Comparison of ENCODE assay signal across 29 cellular contexts in genomic region chr13:94247890-94248289, GRCh38.
DNase-seq lines count a peak whose midpoint lies in the region; ATAC-seq, FAIRE-seq and TF ChIP-seq lines count a peak whose summit lies in the region.
"Had no signal": no experiment of that assay in that cellular context is flagged by ENCODE, and none has a peak within 500 bp of the region (broad histone marks: within the 10 kb centered on the region; RNA-seq: fewer than 3 reads in every experiment).

No MANE protein-coding gene starts in this region.

- no peak overlapping the region for H3K27ac Mint-ChIP-seq in MCF 10A (ENCODE audit: low read depth, unreplicated experiment)
- H3K27ac Mint-ChIP-seq: CD14-positive monocyte; CD4-positive, alpha-beta memory T cell; CD4-positive, CD25-positive, alpha-beta regulatory T cell; CD8-positive, alpha-beta memory T cell had no signal

- H3K36me3 Mint-ChIP-seq in MCF 10A (ENCODE audit: insufficient read depth, unreplicated experiment) = peaks cover 4% of the 10 kb centered on the region
- H3K36me3 Mint-ChIP-seq: CD14-positive monocyte; CD4-positive, alpha-beta memory T cell; CD4-positive, CD25-positive, alpha-beta regulatory T cell had no signal

- no peaks in the 10 kb centered on the region for H3K36me3 ChIP-seq in mammary epithelial cell (ENCODE audit: insufficient read depth, low read length)
- H3K36me3 ChIP-seq: BE2C, BLaER1 had no signal

- TF ChIP-seq CTCF in mammary epithelial cell (conservative IDR thresholded peaks at IDR 0.05 in 1 of 2, IDR thresholded peaks at IDR 0.05 in 1 of 2; ENCODE audit: extremely low read depth in 1 of 2, insufficient read depth in 1 of 2, low read depth in 1 of 2, low read length in 2 of 2) = no peak
- TF ChIP-seq CTCF in MCF 10A (IDR thresholded peaks at IDR 0.05; ENCODE audit: unreplicated experiment) = no peak
- TF ChIP-seq CTCF in epithelial cell of esophagus (IDR thresholded peaks at IDR 0.05; ENCODE audit: insufficient read depth, low read depth, low read length, missing control alignments) = no peak

- H3K27me3 Mint-ChIP-seq in MCF 10A (ENCODE audit: insufficient read depth, unreplicated experiment) = no peaks in the 10 kb centered on the region

- POLR2A ChIA-PET in MCF 10A (lab: Yijun Ruan, JAX) = no interaction called here

- intact Hi-C loops in mammary epithelial cell (cut with micrococcal nuclease) (loop anchor here (5.0 kb wide), 1 partner anchor 84 kb away; no protein-coding TSS in a partner anchor), MCF 10A (cut with micrococcal nuclease) (no loop called here)

- peak; percentile 77 for FAIRE-seq in H54 (lab: Jason Lieb, UNC)
- FAIRE-seq: A204.1, GM12878, GM12892, GM18507 had no signal

- in situ Hi-C loops in mammary epithelial cell (cut with MboI; ENCODE audit: low sequenced_read_pairs in 2 of 2) = no loop called here

- peaks cover 12% of the 10 kb centered on the region for H3K4me1 Mint-ChIP-seq in MCF 10A (ENCODE audit: insufficient read depth, unreplicated experiment)
- H3K4me1 Mint-ChIP-seq: CD14-positive monocyte; CD4-positive, alpha-beta memory T cell; CD4-positive, CD25-positive, alpha-beta regulatory T cell; CD8-positive, alpha-beta memory T cell had no signal

- H3K4me3 Mint-ChIP-seq in MCF 10A (ENCODE audit: unreplicated experiment) = no peak overlapping the region
- H3K4me3 Mint-ChIP-seq: CD14-positive monocyte; CD4-positive, alpha-beta memory T cell; CD4-positive, CD25-positive, alpha-beta regulatory T cell; CD8-positive, alpha-beta memory T cell had no signal

- BruUV-seq in mammary epithelial cell (replicated peaks; lab: Mats Ljungman, UMichigan) (no TSS peak), MCF 10A (replicated peaks; lab: Mats Ljungman, UMichigan) (no TSS peak)

- ATAC-seq in HG02840 (IDR thresholded peaks at IDR 0.05; ENCODE audit: low FRiP score, unreplicated experiment) = no peak
- ATAC-seq: GM12878 had no signal

- no peaks in the 10 kb centered on the region for H3K9me3 ChIP-seq in mammary epithelial cell (replicated peaks; ENCODE audit: insufficient read depth, low read length)
- H3K9me3 ChIP-seq: BE2C had no signal

- dilution Hi-C loops in mammary epithelial cell (cut with HindIII; ENCODE audit: low sequenced_read_pairs) = no loop called here

- H2AFZ ChIP-seq in mammary epithelial cell (ENCODE audit: low read depth, low read length) = no peak overlapping the region

- H4K20me1 ChIP-seq in mammary epithelial cell (ENCODE audit: insufficient read depth, low read length) = no peaks in the 10 kb centered on the region
- H4K20me1 ChIP-seq: BLaER1 had no signal

- no peak overlapping the region for H3K4me3 ChIP-seq in mammary epithelial cell (replicated peaks in 1 of 3; ENCODE audit: insufficient read depth in 1 of 3, low read depth in 2 of 3, low read length in 3 of 3)
- H3K4me3 ChIP-seq in epithelial cell of esophagus (ENCODE audit: low read length) = no peak overlapping the region
- H3K4me3 ChIP-seq: BLaER1, GM12878 had no signal

- H3K27ac ChIP-seq in mammary epithelial cell (ENCODE audit: insufficient read depth, low read depth, low read length) = no peak overlapping the region
- H3K27ac ChIP-seq: BLaER1 had no signal

- no peak overlapping the region for H3K9ac ChIP-seq in mammary epithelial cell (ENCODE audit: insufficient read depth, low read length)
- H3K9ac ChIP-seq: BLaER1 had no signal

- H3K27me3 ChIP-seq in mammary epithelial cell (ENCODE audit: insufficient read depth, low read length) = peaks cover 3% of the 10 kb centered on the region
- H3K27me3 ChIP-seq: BE2C, BLaER1 had no signal

- peaks cover 15% of the 10 kb centered on the region for H3K4me1 ChIP-seq in mammary epithelial cell (ENCODE audit: insufficient read depth, low read length)
- H3K4me1 ChIP-seq: BE2C had no signal

- no peaks in the 10 kb centered on the region for H3K9me3 Mint-ChIP-seq in MCF 10A (ENCODE audit: unreplicated experiment)

- H3K79me2 ChIP-seq in mammary epithelial cell (ENCODE audit: insufficient read depth, low read length) = no peaks in the 10 kb centered on the region

- CTCF ChIA-PET in mammary epithelial cell (lab: Charles Lee; ENCODE audit: low non-redundant PET) = no interaction called here
- CTCF ChIA-PET in MCF 10A (lab: Yijun Ruan, JAX) = no interaction called here

- TF ChIP-seq POLR2A in H54 (IDR thresholded peaks at IDR 0.05; ENCODE audit: low read depth, low read length) = no peak

- DNase-seq in mammary epithelial cell (peak; percentile 23), MCF 10A (ENCODE audit: unreplicated experiment) (no peak), H54 (ENCODE audit: insufficient read length, low spot score) (no peak), epithelial cell of esophagus (ENCODE audit: low read depth) (peak; percentile 10), putamen (ENCODE audit: low spot score) (peak; percentile 41), NCI-H1105 (lab: John Stamatoyannopoulos, UW) (no peak), LoVo (ENCODE audit: low spot score) (no peak)
- DNase-seq: 8988T; ACHN; BE2C; C1 segment of cervical spinal cord; CD4-positive, alpha-beta memory T cell; CD4-positive, CD25-positive, alpha-beta regulatory T cell; CD8-positive, alpha-beta memory T cell; COR-L47; DMS 273 treated with DMSO at 0.1 percent for 48 hours; DMS153; DMS53; DMS79; DND-41; EL; GDM1 had no signal

- 0% methylated on average over 1 of the region's 1 CpG for WGBS in mammary epithelial cell (ENCODE audit: low coverage, missing lambda C conversion rate)

- H3K4me2 ChIP-seq in mammary epithelial cell (ENCODE audit: insufficient read depth, low read depth, low read length) = no peak overlapping the region
- H3K4me2 ChIP-seq: BLaER1 had no signal

Comparison
In these comparisons a context has a peak if more than half of its experiments do, and no peak if none do; other contexts are left out.
1. DNase-seq: peak in mammary epithelial cell (single experiment), epithelial cell of esophagus (single experiment) and putamen (single experiment); none in MCF 10A (single experiment), H54 (single experiment), NCI-H1105 (single experiment) and LoVo (single experiment).